ENCODE assay signal across 8 cellular contexts in genomic region chr16:58462997-58463891, GRCh38. TPM values are rescaled to one million over a fixed set of nuclear protein-coding genes. Genes with fewer than 3 reads are reported as not detected.
DNase-seq lines count a peak whose midpoint lies in the region; TF ChIP-seq lines count a peak whose summit lies in the region.

No MANE protein-coding gene starts in this region.

- no peak overlapping the region for H3K27ac Mint-ChIP-seq in activated CD4-positive, alpha-beta memory T cell treated with anti-CD3 and anti-CD28 coated beads for 36 hours
- H3K27ac Mint-ChIP-seq in activated CD4-positive, alpha-beta memory T cell treated with anti-CD3 and anti-CD28 coated beads, Interleukin-2, amount 10 ng/mL, durations not matched to agents 7 days and 5 days, result no peak overlapping the region
- H3K27ac Mint-ChIP-seq in activated naive CD8-positive, alpha-beta T cell, result no peak overlapping the region

- no peak overlapping the region for H3K27ac ChIP-seq in transverse colon

- POLR2A ChIA-PET in activated CD4-positive, alpha-beta memory T cell treated with anti-CD3 and anti-CD28 coated beads for 36 hours (lab: Charles Lee), result no interaction called here
- POLR2A ChIA-PET in activated CD4-positive, alpha-beta memory T cell treated with anti-CD3 and anti-CD28 coated beads, Interleukin-2, amount 10 ng/mL, durations not matched to agents 7 days and 5 days (lab: Charles Lee), result no interaction called here

- H3K9me3 ChIP-seq in transverse colon, result no peaks in the 10 kb centered on the region

- H3K27me3 ChIP-seq in transverse colon, result peaks cover 69% of the 10 kb centered on the region

- intact Hi-C loops in activated CD4-positive, alpha-beta memory T cell treated with anti-CD3 and anti-CD28 coated beads for 36 hours (cut with micrococcal nuclease), result no loop called here
- intact Hi-C loops in transverse colon (cut with DNase I; ENCODE audit: low total_unique reads), result no loop called here

- H3K4me3 Mint-ChIP-seq in activated CD4-positive, alpha-beta memory T cell treated with anti-CD3 and anti-CD28 coated beads for 36 hours, result no peak overlapping the region
- no peak overlapping the region for H3K4me3 Mint-ChIP-seq in activated CD4-positive, alpha-beta memory T cell treated with anti-CD3 and anti-CD28 coated beads, Interleukin-2, amount 10 ng/mL, durations not matched to agents 7 days and 5 days
- H3K4me3 Mint-ChIP-seq in activated naive CD8-positive, alpha-beta T cell, result peak overlapping the region; percentile 72

- no peak for TF ChIP-seq POLR2A in transverse colon (IDR thresholded peaks at IDR 0.05)

- H3K27me3 Mint-ChIP-seq in activated CD4-positive, alpha-beta memory T cell treated with anti-CD3 and anti-CD28 coated beads for 36 hours, result peaks cover 45% of the 10 kb centered on the region
- peaks cover 52% of the 10 kb centered on the region for H3K27me3 Mint-ChIP-seq in activated CD4-positive, alpha-beta memory T cell treated with anti-CD3 and anti-CD28 coated beads, Interleukin-2, amount 10 ng/mL, durations not matched to agents 7 days and 5 days
- H3K27me3 Mint-ChIP-seq in activated naive CD8-positive, alpha-beta T cell, result peaks cover 28% of the 10 kb centered on the region

- in situ Hi-C loops in transverse colon (cut with MboI; ENCODE audit: low pct_ligation_motif_present in 1 of 4, low pct_unique_long_range_greater_than_20kb in 1 of 4, low sequenced_read_pairs in 3 of 4), result no loop called here

- H3K36me3 Mint-ChIP-seq in activated CD4-positive, alpha-beta memory T cell treated with anti-CD3 and anti-CD28 coated beads for 36 hours, result no peaks in the 10 kb centered on the region
- H3K36me3 Mint-ChIP-seq in activated CD4-positive, alpha-beta memory T cell treated with anti-CD3 and anti-CD28 coated beads, Interleukin-2, amount 10 ng/mL, durations not matched to agents 7 days and 5 days (ENCODE audit: low read depth), result no peaks in the 10 kb centered on the region
- no peaks in the 10 kb centered on the region for H3K36me3 Mint-ChIP-seq in activated naive CD8-positive, alpha-beta T cell

- peaks cover 14% of the 10 kb centered on the region for H3K4me1 Mint-ChIP-seq in activated CD4-positive, alpha-beta memory T cell treated with anti-CD3 and anti-CD28 coated beads for 36 hours (ENCODE audit: low read depth)
- peaks cover 13% of the 10 kb centered on the region for H3K4me1 Mint-ChIP-seq in activated CD4-positive, alpha-beta memory T cell treated with anti-CD3 and anti-CD28 coated beads, Interleukin-2, amount 10 ng/mL, durations not matched to agents 7 days and 5 days
- peaks cover 13% of the 10 kb centered on the region for H3K4me1 Mint-ChIP-seq in activated naive CD8-positive, alpha-beta T cell (ENCODE audit: low read depth)

- H3K9me3 Mint-ChIP-seq in activated CD4-positive, alpha-beta memory T cell treated with anti-CD3 and anti-CD28 coated beads for 36 hours, result no peaks in the 10 kb centered on the region
- no peaks in the 10 kb centered on the region for H3K9me3 Mint-ChIP-seq in activated CD4-positive, alpha-beta memory T cell treated with anti-CD3 and anti-CD28 coated beads, Interleukin-2, amount 10 ng/mL, durations not matched to agents 7 days and 5 days
- no peaks in the 10 kb centered on the region for H3K9me3 Mint-ChIP-seq in activated naive CD8-positive, alpha-beta T cell (ENCODE audit: low read depth)

- H3K4me3 ChIP-seq in transverse colon, result peak overlapping the region in 3 of 4 donors; percentile 29 to 56 (median 33)

- H3K4me1 ChIP-seq in transverse colon, result peaks cover 4 to 16% (median 13%) of the 10 kb centered on the region in 4 donors

- TF ChIP-seq CTCF in transverse colon (IDR thresholded peaks at IDR 0.05), result no peak

- CTCF ChIA-PET in activated CD4-positive, alpha-beta memory T cell treated with anti-CD3 and anti-CD28 coated beads for 36 hours (lab: Charles Lee), result no interaction called here
- CTCF ChIA-PET in activated CD4-positive, alpha-beta memory T cell treated with anti-CD3 and anti-CD28 coated beads, Interleukin-2, amount 10 ng/mL, durations not matched to agents 7 days and 5 days (lab: Charles Lee), result no interaction called here

- no peaks in the 10 kb centered on the region for H3K36me3 ChIP-seq in transverse colon

- peak; percentile 13 for DNase-seq in activated CD4-positive, alpha-beta memory T cell treated with anti-CD3 and anti-CD28 coated beads for 36 hours
- DNase-seq in activated CD4-positive, alpha-beta memory T cell treated with anti-CD3 and anti-CD28 coated beads, Interleukin-2, amount 10 ng/mL, durations not matched to agents 7 days and 5 days, result no peak
- DNase-seq in iPS-NIHi7 (ENCODE audit: extremely low spot score) (peak; percentile 52), transverse colon (no peak), NCI-H446 (lab: John Stamatoyannopoulos, UW) (no peak), NCI-H2081 treated with DMSO at 0.1 percent for 48 hours (lab: John Stamatoyannopoulos, UW) (no peak)
- no peak for DNase-seq in activated effector memory CD4-positive, alpha-beta T cell treated with anti-CD3 and anti-CD28 coated beads, Interleukin-2, amount 50 U/mL, for 16 hours

- no peak for TF ChIP-seq EP300 in transverse colon (IDR thresholded peaks at IDR 0.05; ENCODE audit: low read depth)

- WGBS in transverse colon (ENCODE audit: low coverage in 1 of 2), 2 donors, result 8% methylated on average over 60 of the region's 106 CpGs; no CpG with 5 or more reads in 1 of the 2 donors

RNA-seq across cellular contexts. Expression of gene NDRG4, which starts 36.7 kb away (rescaled TPM):
- total RNA-seq in activated CD4-positive, alpha-beta memory T cell treated with anti-CD3 and anti-CD28 coated beads for 36 hours, result 1 to 10 TPM; 1.3 to 1.6 TPM
- total RNA-seq in activated CD4-positive, alpha-beta memory T cell treated with anti-CD3 and anti-CD28 coated beads, Interleukin-2, amount 10 ng/mL, durations not matched to agents 7 days and 5 days, result 1 to 10 TPM in 1 of 2 experiments, under 1 TPM in 1; 0.83 to 1.2 TPM
- 10 to 100 TPM in 1 of 4 donors, 1 to 10 TPM in 2, under 1 TPM in 1; 0.60 to 64.7 (median 4.4) TPM for total RNA-seq in transverse colon

RNA-seq across cellular contexts. Expression of gene SETD6, which starts 52.1 kb away (rescaled TPM):
- 10 to 100 TPM; 12.9 to 14.5 TPM for total RNA-seq in activated CD4-positive, alpha-beta memory T cell treated with anti-CD3 and anti-CD28 coated beads for 36 hours
- total RNA-seq in activated CD4-positive, alpha-beta memory T cell treated with anti-CD3 and anti-CD28 coated beads, Interleukin-2, amount 10 ng/mL, durations not matched to agents 7 days and 5 days, result 1 to 10 TPM; 8.9 to 9.2 TPM
- 10 to 100 TPM; 22.1 to 44.8 (median 23.3) TPM for total RNA-seq in transverse colon

Comparison
In these comparisons a context has a peak if more than half of its experiments do, and no peak if none do; other contexts are left out.
1. DNase-seq: peak in activated CD4-positive, alpha-beta memory T cell treated with anti-CD3 and anti-CD28 coated beads for 36 hours (single experiment) and iPS-NIHi7 (single experiment); none in activated CD4-positive, alpha-beta memory T cell treated with anti-CD3 and anti-CD28 coated beads, Interleukin-2, amount 10 ng/mL, durations not matched to agents 7 days and 5 days (single experiment), transverse colon (single experiment), NCI-H446 (0 of 2), NCI-H2081 treated with DMSO at 0.1 percent for 48 hours (single experiment) and activated effector memory CD4-positive, alpha-beta T cell treated with anti-CD3 and anti-CD28 coated beads, Interleukin-2, amount 50 U/mL, for 16 hours (single experiment).